11 cellular contexts compared by ENCODE assay signal in the genomic region with DNA sequence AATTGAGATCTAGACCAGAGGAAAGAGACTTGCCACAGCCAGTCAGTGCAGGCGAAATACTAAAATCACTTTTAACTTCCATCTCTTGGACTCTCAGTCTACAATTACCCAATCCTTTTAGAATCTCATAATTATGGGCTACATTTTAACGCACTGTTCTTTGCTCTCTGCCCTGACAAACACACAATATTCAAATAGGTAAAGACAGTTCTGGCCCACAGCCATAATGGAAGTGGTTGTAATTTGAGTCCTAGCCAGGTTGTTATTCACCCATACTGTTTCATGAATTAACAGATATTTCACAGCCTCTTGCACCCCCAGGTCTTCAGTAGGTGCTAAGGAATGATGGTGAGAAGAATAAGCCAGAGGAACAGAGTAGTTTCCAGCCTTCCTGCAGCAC. TPM values are rescaled to one million over a fixed set of nuclear protein-coding genes. Genes with fewer than 3 reads are reported as not detected.
DNase-seq lines count a peak whose midpoint lies in the region; ATAC-seq, FAIRE-seq and TF ChIP-seq lines count a peak whose summit lies in the region.
"Had no signal": no experiment of that assay in that cellular context is flagged by ENCODE, and none has a peak within 500 bp of the region (broad histone marks: within the 10 kb centered on the region; RNA-seq: fewer than 3 reads in every experiment).

No MANE protein-coding gene starts in this region.

- H3K27me3 ChIP-seq in right lobe of liver: no peaks in the 10 kb centered on the region
- H3K27me3 ChIP-seq in esophagus squamous epithelium: peaks cover 0 to 6% (median 0%) of the 10 kb centered on the region in 4 donors

- no peaks in the 10 kb centered on the region for H3K9me3 Mint-ChIP-seq in Calu3 (ENCODE audit: low read depth, unreplicated experiment)

- H3K27ac ChIP-seq in right lobe of liver: no peak overlapping the region
- H3K27ac ChIP-seq in esophagus squamous epithelium: no peak overlapping the region

- no peak overlapping the region for H3K27ac Mint-ChIP-seq in Calu3 (ENCODE audit: unreplicated experiment)

- TF ChIP-seq POLR2A in right lobe of liver (IDR thresholded peaks at IDR 0.05) (peak; percentile 24), esophagus squamous epithelium (IDR thresholded peaks at IDR 0.05) (no peak), GM12891 (IDR thresholded peaks at IDR 0.05; ENCODE audit: low read depth, low read length) (no peak), GM12892 (IDR thresholded peaks at IDR 0.05; ENCODE audit: low read depth, low read length) (no peak)

- no peak for FAIRE-seq in GM12891 (lab: Jason Lieb, UNC)
- FAIRE-seq in GM12892 (lab: Jason Lieb, UNC): no peak
- FAIRE-seq: endometrium had no signal

- 13% methylated on average over 2 of the region's 2 CpGs for WGBS in right lobe of liver (ENCODE audit: insufficient coverage, low coverage, low lambda C conversion rate, missing lambda C conversion rate)
- WGBS in esophagus squamous epithelium, 2 donors: 38 to 45% methylated on average over 2 of the region's 2 CpGs

- peak; percentile 53 for ATAC-seq in HG03342 (IDR thresholded peaks at IDR 0.05; ENCODE audit: unreplicated experiment)
- peak; percentile 68 to 81 (median 76) for ATAC-seq in right lobe of liver

- peak overlapping the region; percentile 87 for H3K4me3 Mint-ChIP-seq in Calu3 (ENCODE audit: low read depth, unreplicated experiment)

- no peaks in the 10 kb centered on the region for H3K9me3 ChIP-seq in right lobe of liver
- H3K9me3 ChIP-seq in esophagus squamous epithelium: no peaks in the 10 kb centered on the region

- H3K4me1 ChIP-seq in right lobe of liver (peaks cover 0 to 14% (median 2%) of the 10 kb centered on the region in 4 donors), esophagus squamous epithelium (peaks cover 0 to 16% (median 4%) of the 10 kb centered on the region in 3 donors)

- peaks cover 9% of the 10 kb centered on the region for H3K36me3 Mint-ChIP-seq in Calu3 (ENCODE audit: insufficient read depth, unreplicated experiment)

- intact Hi-C loops in Calu3 (cut with micrococcal nuclease; ENCODE audit: unreplicated experiment): loop anchor here (10.0 kb wide), 1 partner anchor 382 kb away; no protein-coding TSS in a partner anchor
- intact Hi-C loops in right lobe of liver (cut with DNase I): no loop called here
- intact Hi-C loops in esophagus squamous epithelium (cut with DNase I): no loop called here

- no peaks in the 10 kb centered on the region for H3K36me3 ChIP-seq in right lobe of liver
- H3K36me3 ChIP-seq in esophagus squamous epithelium: no peaks in the 10 kb centered on the region

- CTCF ChIA-PET in Calu3 (lab: Charles Lee): interaction anchor here (1.2 kb wide), 1 partner anchor 34 kb away, joined by 4 read pairs; no protein-coding TSS in a partner anchor

- no peaks in the 10 kb centered on the region for H3K4me1 Mint-ChIP-seq in Calu3 (ENCODE audit: low read depth, unreplicated experiment)

- H3K4me3 ChIP-seq in right lobe of liver (peak overlapping the region in 1 of 3 donors; percentile 69), esophagus squamous epithelium (no peak overlapping the region)

- no peak for DNase-seq in Calu3
- peak; percentile 62 for DNase-seq in NCI-H748 treated with DMSO at 0.1 percent for 48 hours (lab: John Stamatoyannopoulos, UW)
- DNase-seq in right lobe of liver: peak in 1 of 3 donors; percentile 50
- DNase-seq in NCI-H82 treated with DMSO at 0.1 percent for 48 hours (lab: John Stamatoyannopoulos, UW; ENCODE audit: unreplicated experiment): no peak
- DNase-seq in esophagus squamous epithelium (lab: John Stamatoyannopoulos, UW): no peak
- no peak for DNase-seq in GM12891 (ENCODE audit: insufficient read length, low spot score)
- DNase-seq in GM12892 (ENCODE audit: insufficient read length): no peak
- DNase-seq: NCI-H446 had no signal

- TF ChIP-seq CTCF in Calu3 (IDR thresholded peaks at IDR 0.05; ENCODE audit: unreplicated experiment) (no peak), right lobe of liver (IDR thresholded peaks at IDR 0.05) (no peak), esophagus squamous epithelium (IDR thresholded peaks at IDR 0.05) (no peak)

- H3K27me3 Mint-ChIP-seq in Calu3 (ENCODE audit: unreplicated experiment): no peaks in the 10 kb centered on the region

- BruUV-seq in Calu3 (replicated peaks; lab: Mats Ljungman, UMichigan): no TSS peak

TF ChIP-seq in GM12891, 5 proteins besides CTCF, POLR2A, EP300 and RAD21:
- TF ChIP-seq PAX5 (IDR thresholded peaks at IDR 0.05; ENCODE audit: insufficient read depth, low read length, severe bottlenecking): no peak
- no peak for TF ChIP-seq POU2F2 (IDR thresholded peaks at IDR 0.05; ENCODE audit: low read depth, low read length)
- no peak for TF ChIP-seq POLR2AphosphoS5 (IDR thresholded peaks at IDR 0.05; ENCODE audit: low read depth, low read length)
- no peak for TF ChIP-seq SPI1 (IDR thresholded peaks at IDR 0.05; ENCODE audit: low read depth, low read length)
- no peak for TF ChIP-seq TAF1 (IDR thresholded peaks at IDR 0.05; ENCODE audit: low read depth, low read length)

RNA-seq across cellular contexts. Expression of a gene that starts 0.8 kb away (rescaled TPM):
- total RNA-seq in Calu3 (2022) (not detected in 2 replicates), right lobe of liver (1 to 10 TPM in 1 of 6 experiments, under 1 TPM in 1, not detected in 4; 0.40 to 1.7 TPM), esophagus squamous epithelium (not detected)
- polyA plus RNA-seq in GM12891 (2012; ENCODE audit: low read depth, missing spikeins): not detected
- not detected for polyA plus RNA-seq in GM12892 (2012; ENCODE audit: missing spikeins)
- total RNA-seq: myocyte had no signal

RNA-seq across cellular contexts. Expression of a gene that starts 19.3 kb away (rescaled TPM):
- total RNA-seq in Calu3 (2022) (10.1 and 10.3 TPM in 2 replicates), right lobe of liver (1 to 10 TPM; 4.4 to 6.6 (median 5.1) TPM), esophagus squamous epithelium (10 to 100 TPM in 3 of 4 donors, 1 to 10 TPM in 1; 6.0 to 19.3 (median 11.4) TPM)
- 21.1 TPM for polyA plus RNA-seq in GM12891 (2012; ENCODE audit: low read depth, missing spikeins)
- 28.6 TPM for polyA plus RNA-seq in GM12892 (2012; ENCODE audit: missing spikeins)

RNA-seq across cellular contexts. Expression of a gene that starts 19.4 kb away (rescaled TPM):
- total RNA-seq in Calu3 (2022) (25.6 and 27.2 TPM in 2 replicates), right lobe of liver (1 to 10 TPM; 4.5 to 7.7 (median 5.0) TPM), esophagus squamous epithelium (10 to 100 TPM in 2 of 4 donors, 1 to 10 TPM in 2; 9.0 to 18.3 (median 12.1) TPM)
- polyA plus RNA-seq in GM12891 (2012; ENCODE audit: low read depth, missing spikeins): 16.8 TPM
- 27.2 TPM for polyA plus RNA-seq in GM12892 (2012; ENCODE audit: missing spikeins)

RNA-seq across cellular contexts. Expression of a gene that starts 30.6 kb away (rescaled TPM):
- 28.6 and 32.9 TPM in 2 replicates for total RNA-seq in Calu3 (2022)
- total RNA-seq in right lobe of liver: 1 to 10 TPM in 5 of 6 experiments, under 1 TPM in 1; 0.90 to 3.1 (median 2.0) TPM
- 1 to 10 TPM; 1.4 to 6.1 (median 1.8) TPM for total RNA-seq in esophagus squamous epithelium
- 2.1 TPM for polyA plus RNA-seq in GM12891 (2012; ENCODE audit: low read depth, missing spikeins)
- polyA plus RNA-seq in GM12892 (2012; ENCODE audit: missing spikeins): 1.4 TPM

RNA-seq across cellular contexts. Expression of a gene that starts 54.1 kb away (rescaled TPM):
- total RNA-seq in Calu3 (2022) (7.7 and 9.9 TPM in 2 replicates), right lobe of liver (under 1 TPM; 0.12 to 0.71 (median 0.51) TPM), esophagus squamous epithelium (1 to 10 TPM in 2 of 4 donors, under 1 TPM in 2; 0.18 to 3.1 (median 2.0) TPM)
- polyA plus RNA-seq in GM12891 (2012; ENCODE audit: low read depth, missing spikeins): 0.54 TPM
- 0.40 TPM for polyA plus RNA-seq in GM12892 (2012; ENCODE audit: missing spikeins)
